9 cellular contexts compared by ENCODE assay signal in genomic region chr16:86510465-86511261, GRCh38. TPM values are rescaled to one million over a fixed set of nuclear protein-coding genes. Genes with fewer than 3 reads are reported as not detected.
A peak's percentile ranks its signal among the peaks of the same experiment; 100 is the strongest.
DNase-seq lines count a peak whose midpoint lies in the region; TF ChIP-seq lines count a peak whose summit lies in the region.
"Had no signal": no experiment of that assay in that cellular context is flagged by ENCODE, and none has a peak within 500 bp of the region (broad histone marks: within the 10 kb centered on the region; RNA-seq: fewer than 3 reads in every experiment).

TSS of gene FOXF1 (plus strand) at chr16:86510527. CDS start at chr16:86510570, 43 bp downstream.

- no peak within 1 kb of the TSS for H3K27ac Mint-ChIP-seq in Caco-2 (ENCODE audit: unreplicated experiment)
- H3K27ac Mint-ChIP-seq in neural progenitor cell, result no peak within 1 kb of the TSS

- WGBS in esophagus, 2 donors, result 3 to 4% methylated on average over 65 to 89 of the region's 89 CpGs

- no peaks in the 10 kb centered on the region for H3F3A ChIP-seq in OCI-LY1 (ENCODE audit: insufficient read depth, low read length)
- H3F3A ChIP-seq in neural progenitor cell (ENCODE audit: low read depth), result peaks cover 27% of the 10 kb centered on the region

- DNase-seq in Caco-2 (no peak), neural progenitor cell (ENCODE audit: low spot score) (peak; percentile 73), SW 1271 (lab: John Stamatoyannopoulos, UW) (no peak), NCI-H1048 (lab: John Stamatoyannopoulos, UW) (no peak), NCI-H2029 (lab: John Stamatoyannopoulos, UW) (no peak)
- DNase-seq in stimulated activated CD4-positive, alpha-beta T cell treated with anti-CD3 and anti-CD28 coated beads, Interleukin-12 subunit alpha, Interleukin-12 subunit beta, amount 100 ng/mL, for 4 hours, result no peak

- TF ChIP-seq CTCF in Caco-2 (IDR thresholded peaks at IDR 0.05; ENCODE audit: insufficient read depth in 1 of 2, low read depth in 1 of 2, low read length in 1 of 2, severe bottlenecking in 1 of 2, unreplicated experiment in 1 of 2) (no peak), OCI-LY1 (IDR thresholded peaks at IDR 0.05; ENCODE audit: low read length) (no peak), neural progenitor cell (IDR thresholded peaks at IDR 0.05) (no peak)

- H3K4me3 Mint-ChIP-seq in Caco-2 (ENCODE audit: unreplicated experiment) (peak within 1 kb of the TSS; percentile 79), neural progenitor cell (peak within 1 kb of the TSS; percentile 80)

- H3K27ac ChIP-seq in OCI-LY1 (ENCODE audit: low read depth, low read length, poor library complexity, severe bottlenecking) (no peak within 1 kb of the TSS), esophagus (ENCODE audit: low read depth in 2 of 2, low read length in 1 of 2) (peak within 1 kb of the TSS; percentile 92 to 94), neural progenitor cell (no peak within 1 kb of the TSS)
- H3K27ac ChIP-seq: KMS-11 had no signal

- H3K79me2 ChIP-seq in OCI-LY1 (ENCODE audit: insufficient read depth, low read length), result no peaks in the 10 kb centered on the region
- no peaks in the 10 kb centered on the region for H3K79me2 ChIP-seq in neural progenitor cell (ENCODE audit: low read depth)

- H3K36me3 Mint-ChIP-seq in Caco-2 (ENCODE audit: insufficient read depth, unreplicated experiment) (no peaks in the 10 kb centered on the region), neural progenitor cell (no peaks in the 10 kb centered on the region)

- H3K9me2 ChIP-seq in OCI-LY1 (ENCODE audit: low read depth, low read length), result no peaks in the 10 kb centered on the region

- no TSS peak for BruUV-seq in Caco-2 (replicated peaks; lab: Mats Ljungman, UMichigan)

- H3K4me1 ChIP-seq in Caco-2 (peaks cover 12% of the 10 kb centered on the region), OCI-LY1 (ENCODE audit: insufficient read depth, low read length, severe bottlenecking) (no peaks in the 10 kb centered on the region), esophagus (ENCODE audit: control insufficient read depth in 2 of 2, insufficient read depth in 2 of 2, low read length in 1 of 2) (peaks cover 7 to 22% of the 10 kb centered on the region in 2 donors), neural progenitor cell (peaks cover 16% of the 10 kb centered on the region)

- H3K9me3 ChIP-seq in Caco-2 (no peaks in the 10 kb centered on the region), OCI-LY1 (ENCODE audit: low read length) (no peaks in the 10 kb centered on the region), esophagus (ENCODE audit: control insufficient read depth in 2 of 2, insufficient read depth in 1 of 2, low read depth in 1 of 2, low read length in 1 of 2) (peaks cover 0 to 2% of the 10 kb centered on the region in 2 donors), neural progenitor cell (ENCODE audit: low read depth) (no peaks in the 10 kb centered on the region)

- H2AFZ ChIP-seq in OCI-LY1 (ENCODE audit: low read length) (no peak within 1 kb of the TSS), neural progenitor cell (replicated peaks) (peak within 1 kb of the TSS; percentile 66)

- H3K27me3 Mint-ChIP-seq in Caco-2 (ENCODE audit: insufficient read depth, unreplicated experiment) (peaks cover 48% of the 10 kb centered on the region), neural progenitor cell (ENCODE audit: insufficient read depth, low read depth) (peaks cover 70% of the 10 kb centered on the region)

- intact Hi-C loops in Caco-2 (cut with micrococcal nuclease; ENCODE audit: unreplicated experiment), result no loop called here

- H3K36me3 ChIP-seq in Caco-2 (ENCODE audit: control insufficient read depth, insufficient read depth, low read length) (no peaks in the 10 kb centered on the region), OCI-LY1 (ENCODE audit: insufficient read depth, low read length) (no peaks in the 10 kb centered on the region), esophagus (ENCODE audit: control insufficient read depth in 2 of 2, insufficient read depth in 2 of 2, low read length in 1 of 2) (no peaks in the 10 kb centered on the region), neural progenitor cell (no peaks in the 10 kb centered on the region)

- no peaks in the 10 kb centered on the region for H4K20me1 ChIP-seq in OCI-LY1 (ENCODE audit: insufficient read depth, low read length)
- peaks cover 99% of the 10 kb centered on the region for H4K20me1 ChIP-seq in neural progenitor cell (ENCODE audit: low read depth)

- H3K4me2 ChIP-seq in OCI-LY1 (ENCODE audit: low read length) (no peak within 1 kb of the TSS), neural progenitor cell (peak within 1 kb of the TSS; percentile 89)
- H3K4me2 ChIP-seq: KMS-11 had no signal

- H3K4me1 Mint-ChIP-seq in Caco-2 (ENCODE audit: low read depth, unreplicated experiment), result no peaks in the 10 kb centered on the region
- H3K4me1 Mint-ChIP-seq in neural progenitor cell, result peaks cover 21% of the 10 kb centered on the region

- CTCF ChIA-PET in Caco-2 (lab: Charles Lee), result no interaction called here

- POLR2A ChIA-PET in Caco-2 (lab: Charles Lee), result no interaction called here

- H3K9ac ChIP-seq in OCI-LY1 (ENCODE audit: low read length) (no peak within 1 kb of the TSS), neural progenitor cell (no peak within 1 kb of the TSS)
- H3K9ac ChIP-seq: KMS-11 had no signal

- H3K4me3 ChIP-seq in Caco-2 (ENCODE audit: low read depth, low read length), result peak within 1 kb of the TSS; percentile 50
- H3K4me3 ChIP-seq in OCI-LY1 (ENCODE audit: low read depth, low read length, poor library complexity, severe bottlenecking), result peak within 1 kb of the TSS; percentile 10
- H3K4me3 ChIP-seq in esophagus (ENCODE audit: low read depth in 1 of 2, low read length in 2 of 2), result peak within 1 kb of the TSS; percentile 64 to 71
- peak within 1 kb of the TSS; percentile 54 for H3K4me3 ChIP-seq in neural progenitor cell

- H3K27me3 ChIP-seq in Caco-2 (replicated peaks; ENCODE audit: control insufficient read depth, insufficient read depth, low read length) (peaks cover 11% of the 10 kb centered on the region), OCI-LY1 (ENCODE audit: insufficient read depth, low read length) (no peaks in the 10 kb centered on the region), esophagus (ENCODE audit: control insufficient read depth in 1 of 2, insufficient read depth in 2 of 2, low read length in 2 of 2) (peaks cover 12 to 14% of the 10 kb centered on the region in 2 donors), neural progenitor cell (peaks cover 100% of the 10 kb centered on the region)

- no peaks in the 10 kb centered on the region for H3K9me3 Mint-ChIP-seq in Caco-2 (ENCODE audit: unreplicated experiment)
- no peaks in the 10 kb centered on the region for H3K9me3 Mint-ChIP-seq in neural progenitor cell

RNA-seq across cellular contexts. Expression of gene FOXF1, which starts in this region (rescaled TPM):
- total RNA-seq in Caco-2 (2022) (0.09 TPM in 1 of 2 replicates, not detected in the other), neural progenitor cell (ENCODE audit: low replicate concordance) (not detected in 2 replicates)
- polyA plus RNA-seq in esophagus, result 1 to 10 TPM; 2.1 to 4.6 TPM

Comparison
In these comparisons a context has a peak if more than half of its experiments do, and no peak if none do; other contexts are left out.
1. Peak in DNase-seq, H3K4me3 ChIP-seq and H3K4me2 ChIP-seq in neural progenitor cell; RNA of the gene not detected or under 1 TPM.
2. H3K4me3 ChIP-seq: peak in every context shown above with its lines; median percentile 68 in esophagus; 54 in neural progenitor cell; 50 in Caco-2; 10 in OCI-LY1.
3. H3K27ac ChIP-seq: peak in esophagus (2 of 2); none in OCI-LY1 (single experiment) and neural progenitor cell (single experiment).